Comparison of ENCODE assay signal across 8 cellular contexts in the genomic region with DNA sequence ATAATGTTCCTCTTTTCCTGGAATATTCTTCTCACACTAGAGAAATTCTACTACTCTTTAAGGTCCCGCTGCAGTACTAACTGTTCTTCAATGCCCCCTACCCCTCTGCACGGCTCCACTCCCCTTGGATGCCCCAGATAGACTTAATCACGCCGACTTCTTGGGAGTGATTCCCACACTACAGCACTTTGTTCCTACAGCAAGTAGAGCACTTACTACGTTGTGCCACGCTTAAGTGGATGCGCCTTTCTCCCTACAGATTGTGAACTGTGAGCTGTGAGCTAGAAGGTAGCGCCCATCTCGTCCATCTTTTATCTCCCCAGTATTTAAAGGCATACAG. TPM values are rescaled to one million over a fixed set of nuclear protein-coding genes. Genes with fewer than 3 reads are reported as not detected.
DNase-seq lines count a peak whose midpoint lies in the region; ATAC-seq lines count a peak whose summit lies in the region.

No MANE protein-coding gene starts in this region.

- CTCF ChIA-PET in activated CD4-positive, alpha-beta memory T cell treated with anti-CD3 and anti-CD28 coated beads for 36 hours (lab: Charles Lee): interaction anchor here (1.0 to 4.0 kb wide), 3 partner anchors 22 to 37 kb away, joined by 3 to 20 read pairs (median 13); a partner anchor contains a TSS

- peak overlapping the region; percentile 98 for H3K27ac Mint-ChIP-seq in activated CD4-positive, alpha-beta memory T cell treated with anti-CD3 and anti-CD28 coated beads for 36 hours
- H3K27ac Mint-ChIP-seq in stimulated activated naive CD8-positive, alpha-beta T cell treated with anti-CD3 and anti-CD28 coated beads, Interleukin-15, Interleukin-2, amounts not matched to agents 100 ng/mL and 50 ng/mL, for 24 hours: peak overlapping the region; percentile 99

- H3K4me1 Mint-ChIP-seq in activated CD4-positive, alpha-beta memory T cell treated with anti-CD3 and anti-CD28 coated beads for 36 hours (ENCODE audit: low read depth): peaks cover 30% of the 10 kb centered on the region
- peaks cover 35% of the 10 kb centered on the region for H3K4me1 Mint-ChIP-seq in stimulated activated naive CD8-positive, alpha-beta T cell treated with anti-CD3 and anti-CD28 coated beads, Interleukin-15, Interleukin-2, amounts not matched to agents 100 ng/mL and 50 ng/mL, for 24 hours (ENCODE audit: low read depth)

- intact Hi-C loops in activated CD4-positive, alpha-beta memory T cell treated with anti-CD3 and anti-CD28 coated beads for 36 hours (cut with micrococcal nuclease): no loop called here

- H3K4me3 ChIP-seq in iPS-18c (ENCODE audit: insufficient read depth, low read depth, low read length): peak overlapping the region; percentile 97; the same call in 1 of the 2 replicates

- peak overlapping the region; percentile 93 for H3K4me3 Mint-ChIP-seq in activated CD4-positive, alpha-beta memory T cell treated with anti-CD3 and anti-CD28 coated beads for 36 hours
- peak overlapping the region; percentile 94 for H3K4me3 Mint-ChIP-seq in stimulated activated naive CD8-positive, alpha-beta T cell treated with anti-CD3 and anti-CD28 coated beads, Interleukin-15, Interleukin-2, amounts not matched to agents 100 ng/mL and 50 ng/mL, for 24 hours

- H3K9me3 Mint-ChIP-seq in activated CD4-positive, alpha-beta memory T cell treated with anti-CD3 and anti-CD28 coated beads for 36 hours: peaks cover 19% of the 10 kb centered on the region
- H3K9me3 Mint-ChIP-seq in stimulated activated naive CD8-positive, alpha-beta T cell treated with anti-CD3 and anti-CD28 coated beads, Interleukin-15, Interleukin-2, amounts not matched to agents 100 ng/mL and 50 ng/mL, for 24 hours: peaks cover 7% of the 10 kb centered on the region

- no peaks in the 10 kb centered on the region for H3K27me3 Mint-ChIP-seq in activated CD4-positive, alpha-beta memory T cell treated with anti-CD3 and anti-CD28 coated beads for 36 hours
- no peaks in the 10 kb centered on the region for H3K27me3 Mint-ChIP-seq in stimulated activated naive CD8-positive, alpha-beta T cell treated with anti-CD3 and anti-CD28 coated beads, Interleukin-15, Interleukin-2, amounts not matched to agents 100 ng/mL and 50 ng/mL, for 24 hours

- POLR2A ChIA-PET in activated CD4-positive, alpha-beta memory T cell treated with anti-CD3 and anti-CD28 coated beads for 36 hours (lab: Charles Lee): interaction anchor here (5.5 kb wide), 1 partner anchor 22 kb away, joined by 65 read pairs; a partner anchor contains a TSS

- peak; percentile 21 for DNase-seq in NCI-H345 (lab: John Stamatoyannopoulos, UW)
- no peak for DNase-seq in NCI-H345 treated with DMSO at 0.1 percent for 48 hours (lab: John Stamatoyannopoulos, UW; ENCODE audit: unreplicated experiment)
- DNase-seq in activated CD4-positive, alpha-beta memory T cell treated with anti-CD3 and anti-CD28 coated beads for 36 hours: no peak
- no peak for DNase-seq in OCI-M1 (lab: John Stamatoyannopoulos, UW)

- peaks cover 40% of the 10 kb centered on the region for H3K36me3 Mint-ChIP-seq in activated CD4-positive, alpha-beta memory T cell treated with anti-CD3 and anti-CD28 coated beads for 36 hours
- peaks cover 42% of the 10 kb centered on the region for H3K36me3 Mint-ChIP-seq in stimulated activated naive CD8-positive, alpha-beta T cell treated with anti-CD3 and anti-CD28 coated beads, Interleukin-15, Interleukin-2, amounts not matched to agents 100 ng/mL and 50 ng/mL, for 24 hours (ENCODE audit: low read depth)

- no peak for ATAC-seq in GM18867 (IDR thresholded peaks at IDR 0.05; ENCODE audit: unreplicated experiment)
- no peak for ATAC-seq in HG02642 (IDR thresholded peaks at IDR 0.05; ENCODE audit: poor library complexity, unreplicated experiment)

- H3K9me3 ChIP-seq in iPS-18c (ENCODE audit: control insufficient read depth, insufficient read depth, low read length): peaks cover 4% of the 10 kb centered on the region

RNA-seq across cellular contexts. Expression of a gene that starts 2.2 kb away (rescaled TPM):
- 1 to 10 TPM; 4.6 to 4.8 TPM for total RNA-seq in activated CD4-positive, alpha-beta memory T cell treated with anti-CD3 and anti-CD28 coated beads for 36 hours

RNA-seq across cellular contexts. Expression of a gene that starts 23.3 kb away (rescaled TPM):
- 100 to 1,000 TPM; 180 to 183 TPM for total RNA-seq in activated CD4-positive, alpha-beta memory T cell treated with anti-CD3 and anti-CD28 coated beads for 36 hours

RNA-seq across cellular contexts. Expression of a gene that starts 57.1 kb away (rescaled TPM):
- total RNA-seq in activated CD4-positive, alpha-beta memory T cell treated with anti-CD3 and anti-CD28 coated beads for 36 hours: 1 to 10 TPM; 4.4 to 4.5 TPM
